ENCODE assay signal across 23 cellular contexts in the genomic region with DNA sequence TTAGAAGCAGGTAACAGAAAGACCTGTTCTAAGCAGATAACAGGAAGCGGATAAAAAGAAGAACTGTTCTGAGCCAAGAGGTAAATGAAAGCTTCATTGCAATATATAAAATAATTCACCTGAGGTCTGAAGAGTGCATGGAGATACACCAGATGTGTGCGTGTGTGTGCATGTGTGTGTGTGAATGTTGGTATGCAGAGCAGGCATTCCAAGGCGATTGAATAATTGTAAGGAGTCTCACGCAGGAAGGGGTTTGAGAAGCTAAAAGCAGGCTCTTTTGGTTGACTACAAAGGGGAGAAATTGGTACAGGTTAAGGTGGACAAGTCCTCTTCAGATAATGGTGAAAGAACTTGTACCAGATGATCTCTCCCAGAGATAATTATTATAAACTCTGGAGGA.
"Had no signal": no experiment of that assay in that cellular context is flagged by ENCODE, and none has a peak within 500 bp of the region (broad histone marks: within the 10 kb centered on the region; RNA-seq: fewer than 3 reads in every experiment).

No MANE protein-coding gene starts in this region.

- H3K27ac ChIP-seq: SJSA1, SK-N-MC had no signal

- DNase-seq: IMR-90, Karpas-422, KG1, MM.1S, NCI-H1092 treated with DMSO at 0.1 percent for 48 hours, NCI-H1436, NCI-H187, NCI-H2029, NCI-H2081 treated with DMSO at 0.1 percent for 48 hours, NCI-H2171, NCI-H226, NCI-H446, NCI-H510A, NCI-H524 treated with DMSO at 0.1 percent for 48 hours, NCI-H69, NCI-H774, Right ventricle myocardium superior, RPMI8226, SIG-M5 had no signal

- ATAC-seq: HepG2 had no signal

- H3K4me3 ChIP-seq: SJSA1, SK-N-MC had no signal

- H3K4me1 ChIP-seq: SJSA1 had no signal

- H3K36me3 ChIP-seq: SJSA1 had no signal

- FAIRE-seq: HepG2, RCC 7860 had no signal

- H3K27me3 ChIP-seq: SJSA1 had no signal

- H3K9me3 ChIP-seq: SJSA1 had no signal
